1 cellular context compared by ENCODE assay signal in genomic region chr16:30697264-30698138, GRCh38.
TF ChIP-seq lines count a peak whose summit lies in the region.

No MANE protein-coding gene starts in this region.

TF ChIP-seq in HepG2, 621 proteins besides CTCF, POLR2A, EP300 and RAD21 (continues in another document):
- TF ChIP-seq TOE1 (CRISPR knock-in tag; IDR thresholded peaks at IDR 0.05) (peak; percentile 51), NFATC3 (CRISPR knock-in tag; IDR thresholded peaks at IDR 0.05) (peak; percentile 60; the same call in 1 of the 2 replicates), SNAI1 (CRISPR knock-in tag; IDR thresholded peaks at IDR 0.05; ENCODE audit: borderline replicate concordance) (0 out of 2 replicates have a peak, but pooled peaks have one; percentile 48), SMAD3 (CRISPR knock-in tag; IDR thresholded peaks at IDR 0.05) (no peak; the same call in 1 of the 2 replicates), ZNF17 (CRISPR knock-in tag; IDR thresholded peaks at IDR 0.05) (no peak), IKZF1 (IDR thresholded peaks at IDR 0.05) (no peak), SYNCRIP (IDR thresholded peaks at IDR 0.05; ENCODE audit: insufficient read depth, low read depth, low read length) (no peak), MTF2 (CRISPR knock-in tag; IDR thresholded peaks at IDR 0.05; ENCODE audit: borderline replicate concordance) (no peak), ZBTB2 (CRISPR knock-in tag; IDR thresholded peaks at IDR 0.05; ENCODE audit: low read depth) (no peak; the same call in 1 of the 2 replicates), NFE2 (CRISPR knock-in tag; IDR thresholded peaks at IDR 0.05) (no peak), ZNF549 (CRISPR knock-in tag; IDR thresholded peaks at IDR 0.05) (no peak), ZNF781 (CRISPR knock-in tag; IDR thresholded peaks at IDR 0.05; ENCODE audit: borderline replicate concordance, not compliant biosample characterization) (peak; percentile 22), ZNF570 (CRISPR knock-in tag; IDR thresholded peaks at IDR 0.05; ENCODE audit: borderline replicate concordance) (no peak), GLI4 (CRISPR knock-in tag; IDR thresholded peaks at IDR 0.05; ENCODE audit: borderline replicate concordance) (no peak), ZNF143 (CRISPR knock-in tag; IDR thresholded peaks at IDR 0.05) (peak; percentile 96), ZNF776 (CRISPR knock-in tag; IDR thresholded peaks at IDR 0.05) (no peak), ZNF580 (CRISPR knock-in tag; IDR thresholded peaks at IDR 0.05; ENCODE audit: borderline replicate concordance, low read depth) (no peak), ZNF678 (CRISPR knock-in tag; IDR thresholded peaks at IDR 0.05) (no peak), ZC3H13 (CRISPR knock-in tag; IDR thresholded peaks at IDR 0.05) (no peak), ARNT (IDR thresholded peaks at IDR 0.05) (no peak), TCF7L2 (IDR thresholded peaks at IDR 0.05; ENCODE audit: low read depth, low read length) (no peak), BRCA1 (CRISPR knock-in tag; IDR thresholded peaks at IDR 0.05) (no peak), NFAT5 (CRISPR knock-in tag; IDR thresholded peaks at IDR 0.05) (no peak; the same call in 1 of the 2 replicates), ZNF317 (CRISPR knock-in tag; IDR thresholded peaks at IDR 0.05) (no peak; the same call in 1 of the 2 replicates), SRSF9 (IDR thresholded peaks at IDR 0.05; ENCODE audit: borderline replicate concordance, insufficient read depth, low read depth, low read length, poor library complexity, severe bottlenecking) (no peak), XBP1 (CRISPR knock-in tag; IDR thresholded peaks at IDR 0.05) (no peak), ZNF563 (CRISPR knock-in tag; IDR thresholded peaks at IDR 0.05) (no peak), ZNF576 (CRISPR knock-in tag; IDR thresholded peaks at IDR 0.05) (peak; percentile 94), ZKSCAN1 (IDR thresholded peaks at IDR 0.05; ENCODE audit: low read length) (no peak), ZBTB49 (CRISPR knock-in tag; IDR thresholded peaks at IDR 0.05; ENCODE audit: borderline replicate concordance) (no peak), MLX (CRISPR knock-in tag; IDR thresholded peaks at IDR 0.05) (no peak), ZNF790 (CRISPR knock-in tag; IDR thresholded peaks at IDR 0.05; ENCODE audit: borderline replicate concordance) (0 out of 2 replicates have a peak, but pooled peaks have one; percentile 11), ZBTB26 (CRISPR knock-in tag; IDR thresholded peaks at IDR 0.05; ENCODE audit: borderline replicate concordance) (no peak), ZNF761 (CRISPR knock-in tag; conservative IDR thresholded peaks at IDR 0.05) (no peak), CBX2 (IDR thresholded peaks at IDR 0.05; ENCODE audit: low read depth, low read length) (no peak), CBX2 (CRISPR knock-in tag; IDR thresholded peaks at IDR 0.05; ENCODE audit: low read depth) (no peak), LRRFIP1 (CRISPR knock-in tag; conservative IDR thresholded peaks at IDR 0.05) (no peak), ZNF251 (CRISPR knock-in tag; IDR thresholded peaks at IDR 0.05) (peak; percentile 85; the same call in 1 of the 2 replicates), SOX13 (IDR thresholded peaks at IDR 0.05) (no peak), SOX13 (CRISPR knock-in tag; conservative IDR thresholded peaks at IDR 0.05 in 1 of 2, IDR thresholded peaks at IDR 0.05 in 1 of 2) (no peak), CBX1 (IDR thresholded peaks at IDR 0.05; ENCODE audit: low read depth) (no peak), SMARCC2 (IDR thresholded peaks at IDR 0.05) (no peak), NAIF1 (CRISPR knock-in tag; IDR thresholded peaks at IDR 0.05; ENCODE audit: borderline replicate concordance) (no peak), KAT7 (CRISPR knock-in tag; IDR thresholded peaks at IDR 0.05; ENCODE audit: borderline replicate concordance) (no peak; the same call in 1 of the 2 replicates), ZNF24 (IDR thresholded peaks at IDR 0.05) (no peak), ZMYM2 (CRISPR knock-in tag; IDR thresholded peaks at IDR 0.05) (no peak), ZNF253 (CRISPR knock-in tag; IDR thresholded peaks at IDR 0.05; ENCODE audit: borderline replicate concordance) (no peak), AKAP8 (CRISPR knock-in tag; IDR thresholded peaks at IDR 0.05) (peak; percentile 100; the same call in 1 of the 2 replicates), REPIN1 (CRISPR knock-in tag; IDR thresholded peaks at IDR 0.05; ENCODE audit: borderline replicate concordance, low read depth) (no peak; the same call in 1 of the 2 replicates)
- TF ChIP-seq, protein P1, sequence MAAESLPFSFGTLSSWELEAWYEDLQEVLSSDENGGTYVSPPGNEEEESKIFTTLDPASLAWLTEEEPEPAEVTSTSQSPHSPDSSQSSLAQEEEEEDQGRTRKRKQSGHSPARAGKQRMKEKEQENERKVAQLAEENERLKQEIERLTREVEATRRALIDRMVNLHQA (CRISPR knock-in tag; IDR thresholded peaks at IDR 0.05), result no peak
- TF ChIP-seq, protein P2, sequence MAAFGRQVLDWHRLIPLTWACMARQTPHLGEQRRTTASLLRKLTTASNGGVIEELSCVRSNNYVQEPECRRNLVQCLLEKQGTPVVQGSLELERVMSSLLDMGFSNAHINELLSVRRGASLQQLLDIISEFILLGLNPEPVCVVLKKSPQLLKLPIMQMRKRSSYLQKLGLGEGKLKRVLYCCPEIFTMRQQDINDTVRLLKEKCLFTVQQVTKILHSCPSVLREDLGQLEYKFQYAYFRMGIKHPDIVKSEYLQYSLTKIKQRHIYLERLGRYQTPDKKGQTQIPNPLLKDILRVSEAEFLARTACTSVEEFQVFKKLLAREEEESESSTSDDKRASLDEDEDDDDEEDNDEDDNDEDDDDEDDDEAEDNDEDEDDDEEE (CRISPR knock-in tag; IDR thresholded peaks at IDR 0.05), result no peak
- TF ChIP-seq, protein P3, sequence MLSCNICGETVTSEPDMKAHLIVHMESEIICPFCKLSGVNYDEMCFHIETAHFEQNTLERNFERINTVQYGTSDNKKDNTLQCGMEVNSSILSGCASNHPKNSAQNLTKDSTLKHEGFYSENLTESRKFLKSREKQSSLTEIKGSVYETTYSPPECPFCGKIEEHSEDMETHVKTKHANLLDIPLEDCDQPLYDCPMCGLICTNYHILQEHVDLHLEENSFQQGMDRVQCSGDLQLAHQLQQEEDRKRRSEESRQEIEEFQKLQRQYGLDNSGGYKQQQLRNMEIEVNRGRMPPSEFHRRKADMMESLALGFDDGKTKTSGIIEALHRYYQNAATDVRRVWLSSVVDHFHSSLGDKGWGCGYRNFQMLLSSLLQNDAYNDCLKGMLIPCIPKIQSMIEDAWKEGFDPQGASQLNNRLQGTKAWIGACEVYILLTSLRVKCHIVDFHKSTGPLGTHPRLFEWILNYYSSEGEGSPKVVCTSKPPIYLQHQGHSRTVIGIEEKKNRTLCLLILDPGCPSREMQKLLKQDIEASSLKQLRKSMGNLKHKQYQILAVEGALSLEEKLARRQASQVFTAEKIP (CRISPR knock-in tag; IDR thresholded peaks at IDR 0.05; ENCODE audit: borderline replicate concordance), result no peak
